In genomic region chr1:53979712-53980450, GRCh38 we compare ENCODE assay signal across 19 cellular contexts. TPM values are rescaled to one million over a fixed set of nuclear protein-coding genes. Genes with fewer than 3 reads are reported as not detected.
DNase-seq lines count a peak whose midpoint lies in the region; ATAC-seq and TF ChIP-seq lines count a peak whose summit lies in the region.
"Had no signal": no experiment of that assay in that cellular context is flagged by ENCODE, and none has a peak within 500 bp of the region (broad histone marks: within the 10 kb centered on the region; RNA-seq: fewer than 3 reads in every experiment).

No MANE protein-coding gene starts in this region.

- H3K27me3 ChIP-seq in GM23338 (ENCODE audit: insufficient read depth) (no peaks in the 10 kb centered on the region), endodermal cell (ENCODE audit: control insufficient read depth, insufficient read depth, low read length, poor library complexity, severe bottlenecking) (no peaks in the 10 kb centered on the region)

- H2AFZ ChIP-seq in GM23338 = peak overlapping the region; percentile 95
- H2AFZ ChIP-seq: PC-9 had no signal

- no peak overlapping the region for H3K9ac ChIP-seq in endodermal cell (ENCODE audit: extremely low read depth, low read length, poor library complexity, severe bottlenecking)

- H3K9me3 Mint-ChIP-seq in GM23338 = no peaks in the 10 kb centered on the region
- H3K9me3 Mint-ChIP-seq in endodermal cell = no peaks in the 10 kb centered on the region
- H3K9me3 Mint-ChIP-seq: activated CD4-positive, alpha-beta T cell treated with anti-CD3 and anti-CD28 coated beads, Interleukin-2, amount 10 ng/mL, durations not matched to agents 7 days and 5 days; activated naive CD8-positive, alpha-beta T cell treated with anti-CD3 and anti-CD28 coated beads, Interleukin-2, amount 50 U/mL, for 24 hours; T-cell had no signal

- H3K36me3 Mint-ChIP-seq in GM23338 (ENCODE audit: low read depth) (no peaks in the 10 kb centered on the region; the same call in 2 of the 3 replicates), endodermal cell (ENCODE audit: low read depth) (no peaks in the 10 kb centered on the region)

- H3K4me3 Mint-ChIP-seq in GM23338 = no peak overlapping the region
- H3K4me3 Mint-ChIP-seq in endodermal cell = no peak overlapping the region
- H3K4me3 Mint-ChIP-seq: activated CD4-positive, alpha-beta T cell treated with anti-CD3 and anti-CD28 coated beads, Interleukin-2, amount 10 ng/mL, durations not matched to agents 7 days and 5 days; activated naive CD8-positive, alpha-beta T cell treated with anti-CD3 and anti-CD28 coated beads, Interleukin-2, amount 50 U/mL, for 24 hours; T-cell had no signal

- H3K4me3 ChIP-seq in GM23338 = no peak overlapping the region
- H3K4me3 ChIP-seq in endodermal cell (ENCODE audit: low read length) = no peak overlapping the region
- H3K4me3 ChIP-seq: left ventricle myocardium inferior, mucosa of descending colon, PC-9 had no signal

- TF ChIP-seq CTCF in GM23338 (conservative IDR thresholded peaks at IDR 0.05; ENCODE audit: low read depth in 2 of 2) (peak; percentile 36 to 59), endodermal cell (conservative IDR thresholded peaks at IDR 0.05) (peak; percentile 57)

- H3K27ac Mint-ChIP-seq in GM23338 = no peak overlapping the region
- no peak overlapping the region for H3K27ac Mint-ChIP-seq in endodermal cell
- H3K27ac Mint-ChIP-seq: activated CD4-positive, alpha-beta T cell treated with anti-CD3 and anti-CD28 coated beads, Interleukin-2, amount 10 ng/mL, durations not matched to agents 7 days and 5 days; activated naive CD8-positive, alpha-beta T cell treated with anti-CD3 and anti-CD28 coated beads, Interleukin-2, amount 50 U/mL, for 24 hours; T-cell had no signal

- H3K36me3 ChIP-seq in GM23338 (ENCODE audit: insufficient read depth) = no peaks in the 10 kb centered on the region
- H3K36me3 ChIP-seq in endodermal cell (ENCODE audit: control insufficient read depth, insufficient read depth, low read length) = no peaks in the 10 kb centered on the region
- H3K36me3 ChIP-seq: left ventricle myocardium inferior had no signal

- no peaks in the 10 kb centered on the region for H3F3A ChIP-seq in GM23338 (replicated peaks; ENCODE audit: low read depth)

- WGBS in endodermal cell (ENCODE audit: insufficient coverage in 1 of 2, insufficient read length in 1 of 2), 2 experiments = 93 to 96% methylated on average over 10 to 13 of the region's 13 CpGs

- H3K79me2 ChIP-seq in GM23338 (replicated peaks; ENCODE audit: insufficient read depth) = no peaks in the 10 kb centered on the region

- H3K9me3 ChIP-seq in endodermal cell (ENCODE audit: control insufficient read depth, low read length) = no peaks in the 10 kb centered on the region
- H3K9me3 ChIP-seq: left ventricle myocardium inferior, mucosa of descending colon had no signal

- H3K27me3 Mint-ChIP-seq in GM23338 (ENCODE audit: insufficient read depth, low read depth, poor library complexity) (peaks cover 2% of the 10 kb centered on the region), endodermal cell (ENCODE audit: insufficient read depth) (no peaks in the 10 kb centered on the region)

- peak; percentile 46 for ATAC-seq in GM23338
- ATAC-seq in HG02870 (IDR thresholded peaks at IDR 0.05; ENCODE audit: unreplicated experiment) = no peak
- ATAC-seq: activated naive CD8-positive, alpha-beta T cell treated with anti-CD3 and anti-CD28 coated beads, Interleukin-2, amount 50 U/mL, for 24 hours; mucosa of descending colon; T-cell had no signal

- H3K4me1 ChIP-seq in GM23338 (ENCODE audit: insufficient read depth) (peaks cover 15% of the 10 kb centered on the region), endodermal cell (ENCODE audit: control insufficient read depth, insufficient read depth, low read length) (peaks cover 7% of the 10 kb centered on the region)

- H3K9me2 ChIP-seq in GM23338 (ENCODE audit: insufficient read depth) = no peaks in the 10 kb centered on the region

- peaks cover 26% of the 10 kb centered on the region for H3K4me1 Mint-ChIP-seq in GM23338
- H3K4me1 Mint-ChIP-seq in endodermal cell = peaks cover 23% of the 10 kb centered on the region
- H3K4me1 Mint-ChIP-seq: activated naive CD8-positive, alpha-beta T cell treated with anti-CD3 and anti-CD28 coated beads, Interleukin-2, amount 50 U/mL, for 24 hours had no signal

- no peak overlapping the region for H3K4me2 ChIP-seq in GM23338
- H3K4me2 ChIP-seq: PC-9 had no signal

- H3K27ac ChIP-seq in GM23338 (ENCODE audit: low read depth) (no peak overlapping the region), endodermal cell (ENCODE audit: low read depth, low read length) (no peak overlapping the region)
- H3K27ac ChIP-seq: left ventricle myocardium inferior, PC-9 had no signal

- in situ Hi-C loops in G401 (cut with HindIII; ENCODE audit: low sequenced_read_pairs) = no loop called here

- H4K20me1 ChIP-seq in GM23338 (replicated peaks; ENCODE audit: insufficient read depth) = no peaks in the 10 kb centered on the region

- peak; percentile 46 for DNase-seq in GM23338 (ENCODE audit: low spot score)
- peak; percentile 59 for DNase-seq in NCI-H2107 treated with DMSO at 0.1 percent for 48 hours (lab: John Stamatoyannopoulos, UW; ENCODE audit: unreplicated experiment)
- peak; percentile 74 for DNase-seq in endodermal cell
- DNase-seq in retina = peak; percentile 40
- DNase-seq in stimulated activated naive CD4-positive, alpha-beta T cell (lab: John Stamatoyannopoulos, UW) = no peak
- DNase-seq in G401 (ENCODE audit: low spot score) = no peak
- DNase-seq: activated CD4-positive, alpha-beta T cell treated with anti-CD3 and anti-CD28 coated beads, Interleukin-2, amount 10 ng/mL, durations not matched to agents 7 days and 5 days; activated CD8-positive, alpha-beta memory T cell treated with anti-CD3 and anti-CD28 coated beads, Interleukin-2, amount 50 U/mL, for 4 hours; activated naive CD8-positive, alpha-beta T cell treated with anti-CD3 and anti-CD28 coated beads, Interleukin-2, amount 50 U/mL, for 24 hours; left ventricle myocardium inferior; mucosa of descending colon; NCI-H146; NCI-H345; PC-9; SIG-M5; T-cell had no signal

TF ChIP-seq in GM23338, 12 proteins besides CTCF, POLR2A, EP300 and RAD21 (continues in another document):
- TF ChIP-seq REST (IDR thresholded peaks at IDR 0.05; ENCODE audit: unreplicated experiment) (no peak), ETS1 (IDR thresholded peaks at IDR 0.05) (no peak), EZH2 (IDR thresholded peaks at IDR 0.05; ENCODE audit: low read depth, unreplicated experiment) (no peak), ZNF114 (CRISPR knock-in tag; IDR thresholded peaks at IDR 0.05) (no peak)

RNA-seq across cellular contexts. Expression of gene LRRC42, which starts 33.7 kb away (rescaled TPM):
- total RNA-seq in GM23338 (2014; rRNA removed; shearing (Covaris generic)) = 39.6 and 48.1 TPM in 2 replicates
- 22.4 and 25.9 TPM in 2 replicates for polyA plus RNA-seq in GM23338 (2016; fragmentation: Nextera tagmentation; extraction: Ambion mirVana)
- total RNA-seq in endodermal cell = 10 to 100 TPM; 46.0 to 55.1 TPM
- polyA plus RNA-seq in endodermal cell (2013, experiment 1 of 2) = 62.3 TPM
- polyA plus RNA-seq in endodermal cell (2013, experiment 2 of 2) = 59.9 TPM
- total RNA-seq in G401 (2014; rRNA removed; shearing (Covaris generic)) = 60.4 and 94.7 TPM in 2 replicates

RNA-seq across cellular contexts. Expression of gene IFT25, which starts 34.4 kb away (rescaled TPM):
- total RNA-seq in GM23338 (2014; rRNA removed; shearing (Covaris generic)) = 27.2 and 28.2 TPM in 2 replicates
- 97.1 and 109 TPM in 2 replicates for polyA plus RNA-seq in GM23338 (2016; fragmentation: Nextera tagmentation; extraction: Ambion mirVana)
- total RNA-seq in endodermal cell = 10 to 100 TPM; 34.8 to 56.7 TPM
- polyA plus RNA-seq in endodermal cell (2013, experiment 1 of 2) = 52.3 TPM
- 50.7 TPM for polyA plus RNA-seq in endodermal cell (2013, experiment 2 of 2)
- total RNA-seq in G401 (2014; rRNA removed; shearing (Covaris generic)) = 38.3 and 56.6 TPM in 2 replicates

RNA-seq across cellular contexts. Expression of gene LDLRAD1, which starts 38.1 kb away (rescaled TPM):
- not detected in 2 replicates for total RNA-seq in GM23338 (2014; rRNA removed; shearing (Covaris generic))
- not detected in 2 replicates for polyA plus RNA-seq in GM23338 (2016; fragmentation: Nextera tagmentation; extraction: Ambion mirVana)
- total RNA-seq in endodermal cell = not detected
- polyA plus RNA-seq in endodermal cell (2013, experiment 1 of 2) = not detected
- not detected for polyA plus RNA-seq in endodermal cell (2013, experiment 2 of 2)
- total RNA-seq in G401 (2014; rRNA removed; shearing (Covaris generic)) = not detected in 2 replicates
- total RNA-seq: activated CD4-positive, alpha-beta T cell treated with anti-CD3 and anti-CD28 coated beads, Interleukin-2, amount 10 ng/mL, durations not matched to agents 7 days and 5 days; H4; left ventricle myocardium inferior; T-cell; ureter had no signal

Comparison
In these comparisons a context has a peak if more than half of its experiments do, and no peak if none do; other contexts are left out.
1. DNase-seq: peak in GM23338 (single experiment), NCI-H2107 treated with DMSO at 0.1 percent for 48 hours (single experiment), endodermal cell (single experiment) and retina (single experiment); none in stimulated activated naive CD4-positive, alpha-beta T cell (0 of 6) and G401 (single experiment).